ENCODE assay signal across 1 cellular context in genomic region chr17:75323043-75323591, GRCh38.
A peak's percentile ranks its signal among the peaks of the same experiment; 100 is the strongest.
TF ChIP-seq lines count a peak whose summit lies in the region.

No MANE protein-coding gene starts in this region.

TF ChIP-seq in HepG2, 621 proteins besides CTCF, POLR2A, EP300 and RAD21 (continued from another document):
- TF ChIP-seq FOXP1 (IDR thresholded peaks at IDR 0.05), result no peak
- no peak for TF ChIP-seq FOXP1 (CRISPR knock-in tag; IDR thresholded peaks at IDR 0.05)
- TF ChIP-seq CREM (IDR thresholded peaks at IDR 0.05), result no peak
- TF ChIP-seq CREM (CRISPR knock-in tag; IDR thresholded peaks at IDR 0.05), result no peak
- no peak for TF ChIP-seq TIGD3 (CRISPR knock-in tag; IDR thresholded peaks at IDR 0.05; ENCODE audit: borderline replicate concordance)
- TF ChIP-seq ZSCAN25 (CRISPR knock-in tag; IDR thresholded peaks at IDR 0.05), result no peak
- TF ChIP-seq HDAC1 (CRISPR knock-in tag; IDR thresholded peaks at IDR 0.05), result peak; percentile 36; the same call in 1 of the 2 replicates
- TF ChIP-seq ZNF362 (CRISPR knock-in tag; IDR thresholded peaks at IDR 0.05; ENCODE audit: borderline replicate concordance), result peak; percentile 68; the same call in 1 of the 2 replicates
- TF ChIP-seq SETDB1 (CRISPR knock-in tag; IDR thresholded peaks at IDR 0.05; ENCODE audit: borderline replicate concordance), result no peak
- no peak for TF ChIP-seq ZNF513 (CRISPR knock-in tag; conservative IDR thresholded peaks at IDR 0.05)
- TF ChIP-seq ZNF562 (CRISPR knock-in tag; IDR thresholded peaks at IDR 0.05; ENCODE audit: borderline replicate concordance), result no peak
- no peak for TF ChIP-seq ZNF678 (CRISPR knock-in tag; IDR thresholded peaks at IDR 0.05)
- no peak for TF ChIP-seq PLRG1 (conservative IDR thresholded peaks at IDR 0.05)
- no peak for TF ChIP-seq SMARCE1 (IDR thresholded peaks at IDR 0.05; ENCODE audit: borderline replicate concordance)
- no peak for TF ChIP-seq ZNF143 (CRISPR knock-in tag; IDR thresholded peaks at IDR 0.05)
- TF ChIP-seq ZNF275 (CRISPR knock-in tag; IDR thresholded peaks at IDR 0.05; ENCODE audit: borderline replicate concordance), result no peak
- no peak for TF ChIP-seq ZNF274 (CRISPR knock-in tag; IDR thresholded peaks at IDR 0.05)
- TF ChIP-seq KIAA2018 (CRISPR knock-in tag; IDR thresholded peaks at IDR 0.05; ENCODE audit: borderline replicate concordance), result no peak
- TF ChIP-seq GATAD1 (CRISPR knock-in tag; IDR thresholded peaks at IDR 0.05), result 0 out of 2 replicates have a peak, but pooled peaks have one; percentile 30
- TF ChIP-seq STAG1 (CRISPR knock-in tag; IDR thresholded peaks at IDR 0.05), result peak; percentile 87
- TF ChIP-seq GLI4 (CRISPR knock-in tag; IDR thresholded peaks at IDR 0.05; ENCODE audit: borderline replicate concordance), result no peak
- no peak for TF ChIP-seq ZNF646 (CRISPR knock-in tag; IDR thresholded peaks at IDR 0.05)
- no peak for TF ChIP-seq YEATS4 (CRISPR knock-in tag; IDR thresholded peaks at IDR 0.05; ENCODE audit: borderline replicate concordance)
- no peak for TF ChIP-seq GMEB1 (CRISPR knock-in tag; IDR thresholded peaks at IDR 0.05; ENCODE audit: borderline replicate concordance)
- no peak for TF ChIP-seq ZNF224 (CRISPR knock-in tag; IDR thresholded peaks at IDR 0.05)
- TF ChIP-seq ZNF263 (CRISPR knock-in tag; IDR thresholded peaks at IDR 0.05), result no peak
- no peak for TF ChIP-seq ZBED4 (CRISPR knock-in tag; IDR thresholded peaks at IDR 0.05; ENCODE audit: borderline replicate concordance)
TF ChIP-seq in HepG2: peak in this region for 35.
